8 cellular contexts compared by ENCODE assay signal in genomic region chr22:36331306-36331911, GRCh38. TPM values are rescaled to one million over a fixed set of nuclear protein-coding genes. Genes with fewer than 3 reads are reported as not detected.
DNase-seq lines count a peak whose midpoint lies in the region; ATAC-seq lines count a peak whose summit lies in the region.

No MANE protein-coding gene starts in this region.

- H3K36me3 ChIP-seq in duodenal mucosa (ENCODE audit: control insufficient read depth in 1 of 2, insufficient read depth in 2 of 2, low read length in 2 of 2) = peaks cover 29 to 94% of the 10 kb centered on the region in 2 donors
- peaks cover 62 to 76% of the 10 kb centered on the region in 2 experiments for H3K36me3 ChIP-seq in mesenchymal stem cell (ENCODE audit: control insufficient read depth in 1 of 2, insufficient read depth in 2 of 2, low read depth in 1 of 2, low read length in 2 of 2)

- POLR2A ChIA-PET in activated CD4-positive, alpha-beta T cell treated with anti-CD3 and anti-CD28 coated beads for 36 hours (lab: Charles Lee) = interaction anchor here (0.9 to 4.6 kb wide), 10 partner anchors 13 to 155 kb away, joined by 3 to 44 read pairs (median 6); partner anchors contain the start of genes MYH9 and TXN2

- H3K9ac ChIP-seq in duodenal mucosa (ENCODE audit: low read depth in 1 of 2, low read length in 2 of 2) (peak overlapping the region; percentile 25 to 64), mesenchymal stem cell (ENCODE audit: low read length) (peak overlapping the region; percentile 83)

- peak overlapping the region; percentile 99 for H4K91ac ChIP-seq in mesenchymal stem cell (ENCODE audit: low read length)

- no peaks in the 10 kb centered on the region for H3K79me1 ChIP-seq in mesenchymal stem cell (replicated peaks; ENCODE audit: low read length, poor library complexity, severe bottlenecking)

- peak overlapping the region; percentile 65 for H2BK120ac ChIP-seq in mesenchymal stem cell (ENCODE audit: low read depth, low read length)

- H3K9me3 Mint-ChIP-seq in activated CD4-positive, alpha-beta T cell treated with anti-CD3 and anti-CD28 coated beads for 36 hours (ENCODE audit: low read depth) = no peaks in the 10 kb centered on the region

- ATAC-seq in activated CD4-positive, alpha-beta T cell treated with anti-CD3 and anti-CD28 coated beads for 36 hours = peak; percentile 51
- ATAC-seq in GM21367 (IDR thresholded peaks at IDR 0.05; ENCODE audit: unreplicated experiment) = no peak

- H3K4ac ChIP-seq in mesenchymal stem cell (ENCODE audit: low read depth in 1 of 2, low read length in 2 of 2) = peak overlapping the region; percentile 83 to 94

- peak overlapping the region; percentile 99 for H3K27ac Mint-ChIP-seq in activated CD4-positive, alpha-beta T cell treated with anti-CD3 and anti-CD28 coated beads for 36 hours

- H3K14ac ChIP-seq in mesenchymal stem cell (ENCODE audit: low read length in 2 of 2) = peak overlapping the region in 1 of 2 experiments; percentile 63

- WGBS in mesenchymal stem cell = 7% methylated on average over 11 of the region's 11 CpGs

- H3K36me3 Mint-ChIP-seq in activated CD4-positive, alpha-beta T cell treated with anti-CD3 and anti-CD28 coated beads for 36 hours (ENCODE audit: low read depth) = peaks cover 94% of the 10 kb centered on the region

- H3K23ac ChIP-seq in mesenchymal stem cell (ENCODE audit: low read length in 2 of 2) = peak overlapping the region in 1 of 2 experiments; percentile 78

- H2AFZ ChIP-seq in mesenchymal stem cell (ENCODE audit: low read depth, low read length) = no peak overlapping the region

- H2BK15ac ChIP-seq in mesenchymal stem cell (ENCODE audit: low read depth, poor library complexity, severe bottlenecking) = peak overlapping the region; percentile 53

- peaks cover 95% of the 10 kb centered on the region for H3K4me1 Mint-ChIP-seq in activated CD4-positive, alpha-beta T cell treated with anti-CD3 and anti-CD28 coated beads for 36 hours

- peak overlapping the region; percentile 75 to 95 for H3K18ac ChIP-seq in mesenchymal stem cell (ENCODE audit: low read depth in 1 of 2, low read length in 2 of 2)

- peak overlapping the region; percentile 79 to 96 for H2BK12ac ChIP-seq in mesenchymal stem cell (ENCODE audit: low read length in 2 of 2)

- H3K27me3 ChIP-seq in duodenal mucosa (ENCODE audit: control insufficient read depth in 1 of 2, insufficient read depth in 2 of 2, low read length in 2 of 2) = no peaks in the 10 kb centered on the region
- H3K27me3 ChIP-seq in mesenchymal stem cell (ENCODE audit: control insufficient read depth in 1 of 2, insufficient read depth in 1 of 2, low read length in 2 of 2) = no peaks in the 10 kb centered on the region

- peak overlapping the region; percentile 99 for H2AK5ac ChIP-seq in mesenchymal stem cell (ENCODE audit: low read length, severe bottlenecking)

- H3K27me3 Mint-ChIP-seq in activated CD4-positive, alpha-beta T cell treated with anti-CD3 and anti-CD28 coated beads for 36 hours = no peaks in the 10 kb centered on the region

- H4K8ac ChIP-seq in mesenchymal stem cell (ENCODE audit: low read length) = peak overlapping the region; percentile 94

- no peak overlapping the region for H3K4me2 ChIP-seq in mesenchymal stem cell (ENCODE audit: low read length, poor library complexity, severe bottlenecking)

- DNase-seq in ELR (ENCODE audit: low read depth) (peak; percentile 98), HCEC 1CT (peak; percentile 98), NCI-H2029 treated with DMSO at 0.1 percent for 48 hours (lab: John Stamatoyannopoulos, UW) (peak; percentile 21), mesenchymal stem cell (peak; percentile 97)
- DNase-seq in activated CD4-positive, alpha-beta T cell treated with anti-CD3 and anti-CD28 coated beads for 36 hours = peak; percentile 88
- peak; percentile 59 to 70 for DNase-seq in stimulated activated CD8-positive, alpha-beta memory T cell treated with anti-CD3 and anti-CD28 coated beads, Interleukin-2, amount 100 ng/mL, for 48 hours (ENCODE audit: low read depth in 2 of 2)

- no peaks in the 10 kb centered on the region for H3K9me3 ChIP-seq in duodenal mucosa (ENCODE audit: control insufficient read depth in 1 of 2, low read length in 2 of 2)
- no peaks in the 10 kb centered on the region for H3K9me3 ChIP-seq in mesenchymal stem cell (ENCODE audit: control insufficient read depth, low read length)

- H3K4me1 ChIP-seq in duodenal mucosa (ENCODE audit: control insufficient read depth in 1 of 2, insufficient read depth in 2 of 2, low read length in 2 of 2) (peaks cover 91 to 93% of the 10 kb centered on the region in 2 donors), mesenchymal stem cell (ENCODE audit: control insufficient read depth, insufficient read depth, low read depth, low read length) (peaks cover 82% of the 10 kb centered on the region)

- intact Hi-C loops in activated CD4-positive, alpha-beta T cell treated with anti-CD3 and anti-CD28 coated beads for 36 hours (cut with DNase I, micrococcal nuclease) = loop anchor here (1.0 to 2.0 kb wide), 3 partner anchors 26 to 139 kb away; no protein-coding TSS in a partner anchor

- H3K4me3 ChIP-seq in duodenal mucosa (ENCODE audit: low read depth in 1 of 2, low read length in 2 of 2) (peak overlapping the region; percentile 21 to 39), mesenchymal stem cell (ENCODE audit: insufficient read depth in 1 of 2, low read depth in 1 of 2, low read length in 2 of 2) (peak overlapping the region in 1 of 2 experiments; percentile 26)

- peak overlapping the region; percentile 77 for H3K4me3 Mint-ChIP-seq in activated CD4-positive, alpha-beta T cell treated with anti-CD3 and anti-CD28 coated beads for 36 hours

- H3K27ac ChIP-seq in duodenal mucosa (ENCODE audit: low read depth, low read length) = peak overlapping the region; percentile 90
- H3K27ac ChIP-seq in mesenchymal stem cell (ENCODE audit: low read length, poor library complexity, severe bottlenecking) = peak overlapping the region; percentile 99

- CTCF ChIA-PET in activated CD4-positive, alpha-beta T cell treated with anti-CD3 and anti-CD28 coated beads for 36 hours (lab: Charles Lee) = interaction anchor here (0.5 to 4.0 kb wide), 21 partner anchors 10 to 713 kb away, joined by 3 to 16 read pairs (median 5); no protein-coding TSS in a partner anchor

- peak overlapping the region; percentile 97 for H2BK5ac ChIP-seq in mesenchymal stem cell (ENCODE audit: low read depth, low read length, poor library complexity, severe bottlenecking)

RNA-seq across cellular contexts. Expression of gene MYH9, which starts 56.4 kb away (rescaled TPM):
- 100 to 1,000 TPM; 720 to 773 TPM for total RNA-seq in activated CD4-positive, alpha-beta T cell treated with anti-CD3 and anti-CD28 coated beads for 36 hours
- polyA plus RNA-seq in mesenchymal stem cell (2013, experiment 1 of 2) = 369 TPM
- 336 TPM for polyA plus RNA-seq in mesenchymal stem cell (2013, experiment 2 of 2)

Comparison
In these comparisons a context has a peak if more than half of its experiments do, and no peak if none do; other contexts are left out.
1. DNase-seq: peak in every context shown above with its lines; median percentile 98 in ELR; 98 in HCEC 1CT; 97 in mesenchymal stem cell; 88 in activated CD4-positive, alpha-beta T cell treated with anti-CD3 and anti-CD28 coated beads for 36 hours; 64 in stimulated activated CD8-positive, alpha-beta memory T cell treated with anti-CD3 and anti-CD28 coated beads, Interleukin-2, amount 100 ng/mL, for 48 hours; 21 in NCI-H2029 treated with DMSO at 0.1 percent for 48 hours.